1 cellular context compared by ENCODE assay signal in genomic region chr12:76789335-76790050, GRCh38.
TF ChIP-seq lines count a peak whose summit lies in the region.

No MANE protein-coding gene starts in this region.

TF ChIP-seq in WTC11, 78 proteins besides CTCF, POLR2A, EP300 and RAD21 (continued from another document):
- TF ChIP-seq ZNF425 (CRISPR knock-in tag; conservative IDR thresholded peaks at IDR 0.05) (no peak), SP1 (CRISPR knock-in tag; conservative IDR thresholded peaks at IDR 0.05) (no peak), PRRX2 (CRISPR knock-in tag; IDR thresholded peaks at IDR 0.05) (no peak), NR1H2 (CRISPR knock-in tag; IDR thresholded peaks at IDR 0.05) (no peak), MAX (CRISPR knock-in tag; IDR thresholded peaks at IDR 0.05) (no peak), MYBL2 (CRISPR knock-in tag; IDR thresholded peaks at IDR 0.05) (no peak), RELA (CRISPR knock-in tag; IDR thresholded peaks at IDR 0.05; ENCODE audit: borderline replicate concordance) (no peak), ZNF121 (CRISPR knock-in tag; IDR thresholded peaks at IDR 0.05) (no peak)
